1 cellular context compared by ENCODE assay signal in the genomic region with DNA sequence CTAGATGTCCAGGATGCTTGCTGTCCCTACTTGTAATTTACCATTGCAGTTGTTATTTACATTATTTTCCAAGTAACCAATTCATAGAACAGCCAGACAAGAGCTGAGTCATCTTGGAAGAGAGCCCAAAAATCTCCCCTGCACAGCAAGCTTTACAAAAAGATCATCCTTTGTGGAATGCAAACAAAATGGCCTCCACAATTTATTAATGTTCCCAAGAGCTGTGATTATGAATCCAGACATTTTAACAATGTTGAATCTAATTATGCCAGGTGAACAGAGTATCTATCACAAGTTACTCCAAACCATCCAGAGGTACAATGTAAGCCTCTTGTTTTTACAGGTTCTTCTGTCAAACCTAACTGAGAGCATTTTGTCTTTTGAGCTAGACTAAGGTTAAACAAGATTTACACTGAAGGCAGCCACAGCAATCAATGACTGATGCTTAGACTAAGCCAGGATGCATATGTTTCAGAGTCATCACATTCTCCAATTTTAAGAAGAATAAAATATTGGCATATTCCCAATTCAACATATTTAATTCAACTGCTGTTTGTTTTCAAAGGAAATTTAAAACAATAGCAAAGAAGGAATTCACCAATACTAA.
TF ChIP-seq lines count a peak whose summit lies in the region.

No MANE protein-coding gene starts in this region.

TF ChIP-seq in GM23338, 12 proteins besides CTCF, POLR2A, EP300 and RAD21 (continued from another document):
- TF ChIP-seq, protein P1, sequence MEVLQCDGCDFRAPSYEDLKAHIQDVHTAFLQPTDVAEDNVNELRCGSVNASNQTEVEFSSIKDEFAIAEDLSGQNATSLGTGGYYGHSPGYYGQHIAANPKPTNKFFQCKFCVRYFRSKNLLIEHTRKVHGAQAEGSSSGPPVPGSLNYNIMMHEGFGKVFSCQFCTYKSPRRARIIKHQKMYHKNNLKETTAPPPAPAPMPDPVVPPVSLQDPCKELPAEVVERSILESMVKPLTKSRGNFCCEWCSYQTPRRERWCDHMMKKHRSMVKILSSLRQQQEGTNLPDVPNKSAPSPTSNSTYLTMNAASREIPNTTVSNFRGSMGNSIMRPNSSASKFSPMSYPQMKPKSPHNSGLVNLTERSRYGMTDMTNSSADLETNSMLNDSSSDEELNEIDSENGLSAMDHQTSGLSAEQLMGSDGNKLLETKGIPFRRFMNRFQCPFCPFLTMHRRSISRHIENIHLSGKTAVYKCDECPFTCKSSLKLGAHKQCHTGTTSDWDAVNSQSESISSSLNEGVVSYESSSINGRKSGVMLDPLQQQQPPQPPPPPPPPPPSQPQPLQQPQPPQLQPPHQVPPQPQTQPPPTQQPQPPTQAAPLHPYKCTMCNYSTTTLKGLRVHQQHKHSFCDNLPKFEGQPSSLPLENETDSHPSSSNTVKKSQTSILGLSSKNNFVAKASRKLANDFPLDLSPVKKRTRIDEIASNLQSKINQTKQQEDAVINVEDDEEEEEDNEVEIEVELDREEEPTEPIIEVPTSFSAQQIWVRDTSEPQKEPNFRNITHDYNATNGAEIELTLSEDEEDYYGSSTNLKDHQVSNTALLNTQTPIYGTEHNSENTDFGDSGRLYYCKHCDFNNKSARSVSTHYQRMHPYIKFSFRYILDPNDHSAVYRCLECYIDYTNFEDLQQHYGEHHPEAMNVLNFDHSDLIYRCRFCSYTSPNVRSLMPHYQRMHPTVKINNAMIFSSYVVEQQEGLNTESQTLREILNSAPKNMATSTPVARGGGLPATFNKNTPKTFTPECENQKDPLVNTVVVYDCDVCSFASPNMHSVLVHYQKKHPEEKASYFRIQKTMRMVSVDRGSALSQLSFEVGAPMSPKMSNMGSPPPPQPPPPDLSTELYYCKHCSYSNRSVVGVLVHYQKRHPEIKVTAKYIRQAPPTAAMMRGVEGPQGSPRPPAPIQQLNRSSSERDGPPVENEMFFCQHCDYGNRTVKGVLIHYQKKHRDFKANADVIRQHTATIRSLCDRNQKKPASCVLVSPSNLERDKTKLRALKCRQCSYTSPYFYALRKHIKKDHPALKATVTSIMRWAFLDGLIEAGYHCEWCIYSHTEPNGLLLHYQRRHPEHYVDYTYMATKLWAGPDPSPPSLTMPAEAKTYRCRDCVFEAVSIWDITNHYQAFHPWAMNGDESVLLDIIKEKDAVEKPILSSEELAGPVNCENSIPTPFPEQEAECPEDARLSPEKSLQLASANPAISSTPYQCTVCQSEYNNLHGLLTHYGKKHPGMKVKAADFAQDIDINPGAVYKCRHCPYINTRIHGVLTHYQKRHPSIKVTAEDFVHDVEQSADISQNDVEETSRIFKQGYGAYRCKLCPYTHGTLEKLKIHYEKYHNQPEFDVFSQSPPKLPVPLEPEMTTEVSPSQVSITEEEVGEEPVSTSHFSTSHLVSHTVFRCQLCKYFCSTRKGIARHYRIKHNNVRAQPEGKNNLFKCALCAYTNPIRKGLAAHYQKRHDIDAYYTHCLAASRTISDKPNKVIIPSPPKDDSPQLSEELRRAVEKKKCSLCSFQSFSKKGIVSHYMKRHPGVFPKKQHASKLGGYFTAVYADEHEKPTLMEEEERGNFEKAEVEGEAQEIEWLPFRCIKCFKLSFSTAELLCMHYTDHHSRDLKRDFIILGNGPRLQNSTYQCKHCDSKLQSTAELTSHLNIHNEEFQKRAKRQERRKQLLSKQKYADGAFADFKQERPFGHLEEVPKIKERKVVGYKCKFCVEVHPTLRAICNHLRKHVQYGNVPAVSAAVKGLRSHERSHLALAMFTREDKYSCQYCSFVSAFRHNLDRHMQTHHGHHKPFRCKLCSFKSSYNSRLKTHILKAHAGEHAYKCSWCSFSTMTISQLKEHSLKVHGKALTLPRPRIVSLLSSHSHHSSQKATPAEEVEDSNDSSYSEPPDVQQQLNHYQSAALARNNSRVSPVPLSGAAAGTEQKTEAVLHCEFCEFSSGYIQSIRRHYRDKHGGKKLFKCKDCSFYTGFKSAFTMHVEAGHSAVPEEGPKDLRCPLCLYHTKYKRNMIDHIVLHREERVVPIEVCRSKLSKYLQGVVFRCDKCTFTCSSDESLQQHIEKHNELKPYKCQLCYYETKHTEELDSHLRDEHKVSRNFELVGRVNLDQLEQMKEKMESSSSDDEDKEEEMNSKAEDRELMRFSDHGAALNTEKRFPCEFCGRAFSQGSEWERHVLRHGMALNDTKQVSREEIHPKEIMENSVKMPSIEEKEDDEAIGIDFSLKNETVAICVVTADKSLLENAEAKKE (CRISPR knock-in tag; IDR thresholded peaks at IDR 0.05): no peak
- TF ChIP-seq, protein P2, sequence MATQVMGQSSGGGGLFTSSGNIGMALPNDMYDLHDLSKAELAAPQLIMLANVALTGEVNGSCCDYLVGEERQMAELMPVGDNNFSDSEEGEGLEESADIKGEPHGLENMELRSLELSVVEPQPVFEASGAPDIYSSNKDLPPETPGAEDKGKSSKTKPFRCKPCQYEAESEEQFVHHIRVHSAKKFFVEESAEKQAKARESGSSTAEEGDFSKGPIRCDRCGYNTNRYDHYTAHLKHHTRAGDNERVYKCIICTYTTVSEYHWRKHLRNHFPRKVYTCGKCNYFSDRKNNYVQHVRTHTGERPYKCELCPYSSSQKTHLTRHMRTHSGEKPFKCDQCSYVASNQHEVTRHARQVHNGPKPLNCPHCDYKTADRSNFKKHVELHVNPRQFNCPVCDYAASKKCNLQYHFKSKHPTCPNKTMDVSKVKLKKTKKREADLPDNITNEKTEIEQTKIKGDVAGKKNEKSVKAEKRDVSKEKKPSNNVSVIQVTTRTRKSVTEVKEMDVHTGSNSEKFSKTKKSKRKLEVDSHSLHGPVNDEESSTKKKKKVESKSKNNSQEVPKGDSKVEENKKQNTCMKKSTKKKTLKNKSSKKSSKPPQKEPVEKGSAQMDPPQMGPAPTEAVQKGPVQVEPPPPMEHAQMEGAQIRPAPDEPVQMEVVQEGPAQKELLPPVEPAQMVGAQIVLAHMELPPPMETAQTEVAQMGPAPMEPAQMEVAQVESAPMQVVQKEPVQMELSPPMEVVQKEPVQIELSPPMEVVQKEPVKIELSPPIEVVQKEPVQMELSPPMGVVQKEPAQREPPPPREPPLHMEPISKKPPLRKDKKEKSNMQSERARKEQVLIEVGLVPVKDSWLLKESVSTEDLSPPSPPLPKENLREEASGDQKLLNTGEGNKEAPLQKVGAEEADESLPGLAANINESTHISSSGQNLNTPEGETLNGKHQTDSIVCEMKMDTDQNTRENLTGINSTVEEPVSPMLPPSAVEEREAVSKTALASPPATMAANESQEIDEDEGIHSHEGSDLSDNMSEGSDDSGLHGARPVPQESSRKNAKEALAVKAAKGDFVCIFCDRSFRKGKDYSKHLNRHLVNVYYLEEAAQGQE (IDR thresholded peaks at IDR 0.05; ENCODE audit: unreplicated experiment): no peak
- TF ChIP-seq STAT1 (IDR thresholded peaks at IDR 0.05; ENCODE audit: unreplicated experiment) (no peak), EZH2phosphoT487 (IDR thresholded peaks at IDR 0.05; ENCODE audit: unreplicated experiment) (no peak), NANOG (IDR thresholded peaks at IDR 0.05; ENCODE audit: borderline replicate concordance) (no peak), EZH2 (IDR thresholded peaks at IDR 0.05; ENCODE audit: low read depth, unreplicated experiment) (no peak), CREB1 (CRISPR knock-in tag; IDR thresholded peaks at IDR 0.05; ENCODE audit: low read depth) (no peak)
